ENCODE assay signal across 8 cellular contexts in genomic region chr12:56160160-56160763, GRCh38. TPM values are rescaled to one million over a fixed set of nuclear protein-coding genes. Genes with fewer than 3 reads are reported as not detected.
DNase-seq lines count a peak whose midpoint lies in the region; ATAC-seq and TF ChIP-seq lines count a peak whose summit lies in the region.

No MANE protein-coding gene starts in this region.

- H2AK9ac ChIP-seq in IMR-90 (replicated peaks; ENCODE audit: low read depth, low read length, poor library complexity): peak overlapping the region; percentile 85

- H3K4me1 ChIP-seq in IMR-90 (ENCODE audit: control insufficient read depth, insufficient read depth, low read length) (peaks cover 15% of the 10 kb centered on the region), parathyroid adenoma (peaks cover 27% of the 10 kb centered on the region)

- CTCF ChIA-PET in IMR-90 (lab: Yijun Ruan, JAX): no interaction called here
- CTCF ChIA-PET in activated CD8-positive, alpha-beta T cell treated with anti-CD3 and anti-CD28 coated beads, Interleukin-2, amount 10 ng/mL, durations not matched to agents 7 days and 5 days (lab: Charles Lee): interaction anchor here (1.6 to 8.3 kb wide), 4 partner anchors 29 to 75 kb away, joined by 3 to 74 read pairs (median 35); partner anchors contain the start of genes ESYT1, SMARCC2 and ZC3H10

- H2AFZ ChIP-seq in IMR-90 (replicated peaks; ENCODE audit: low read length, poor library complexity): peak overlapping the region; percentile 61
- H2AFZ ChIP-seq in parathyroid adenoma: no peak overlapping the region

- peak overlapping the region; percentile 72 to 79; a peak in 3 of 4 replicates for H4K8ac ChIP-seq in IMR-90 (ENCODE audit: low read depth in 2 of 2, low read length in 2 of 2)

- no peak overlapping the region for H4K5ac ChIP-seq in IMR-90 (ENCODE audit: low read depth, low read length)

- no peak overlapping the region for H4K91ac ChIP-seq in IMR-90 (ENCODE audit: insufficient read depth, low read depth, low read length)

- peaks cover 2% of the 10 kb centered on the region; the same call in 1 of the 2 replicates for H3K9me1 ChIP-seq in IMR-90 (ENCODE audit: insufficient read depth, low read length)

- no peak overlapping the region for H3K18ac ChIP-seq in IMR-90 (ENCODE audit: low read depth, low read length)

- H3K4ac ChIP-seq in IMR-90 (ENCODE audit: low read depth, low read length): peak overlapping the region; percentile 97

- TF ChIP-seq RAD21 in IMR-90 (IDR thresholded peaks at IDR 0.05; ENCODE audit: low read length): no peak

- DNase-seq in IMR-90 (peak; percentile 35), epithelial cell of esophagus (ENCODE audit: low read depth) (peak; percentile 55), putamen (ENCODE audit: low spot score) (no peak), D341Med (ENCODE audit: low spot score) (no peak), posterior vena cava (ENCODE audit: low spot score) (no peak)
- DNase-seq in activated CD8-positive, alpha-beta T cell treated with anti-CD3 and anti-CD28 coated beads, Interleukin-2, amount 10 ng/mL, durations not matched to agents 7 days and 5 days: peak; percentile 83

- H3K27ac ChIP-seq in IMR-90 (ENCODE audit: insufficient read depth, low read length) (peak overlapping the region; percentile 90), parathyroid adenoma (peak overlapping the region; percentile 99)

- peak overlapping the region; percentile 73 for H3K4me3 ChIP-seq in IMR-90 (ENCODE audit: insufficient read depth, low read depth, low read length)
- H3K4me3 ChIP-seq in epithelial cell of esophagus (ENCODE audit: low read length): peak overlapping the region; percentile 100
- H3K4me3 ChIP-seq in parathyroid adenoma (ENCODE audit: low read depth, low read length): peak overlapping the region; percentile 100

- intact Hi-C loops in IMR-90 (cut with micrococcal nuclease): no loop called here
- intact Hi-C loops in posterior vena cava (cut with DNase I): no loop called here

- peak overlapping the region; percentile 98 for H3K14ac ChIP-seq in IMR-90 (replicated peaks; ENCODE audit: low read depth, low read length)

- H3K56ac ChIP-seq in IMR-90 (ENCODE audit: extremely low read depth, insufficient read depth, low read length): peak overlapping the region; percentile 99

- peak overlapping the region; percentile 91 for H2BK5ac ChIP-seq in IMR-90 (ENCODE audit: low read depth, low read length, poor library complexity, severe bottlenecking)

- H3K36me3 ChIP-seq in IMR-90 (ENCODE audit: control insufficient read depth, insufficient read depth, low read length): peaks cover 62% of the 10 kb centered on the region
- no peaks in the 10 kb centered on the region for H3K36me3 ChIP-seq in parathyroid adenoma (ENCODE audit: control insufficient read depth, insufficient read depth, low read length)

- peak overlapping the region; percentile 99 for H3K23ac ChIP-seq in IMR-90 (ENCODE audit: low read depth, low read length)

- peak overlapping the region; percentile 69; the same call in 1 of the 2 replicates for H2AK5ac ChIP-seq in IMR-90 (ENCODE audit: low read depth, low read length)

- peak overlapping the region; percentile 14; the same call in 1 of the 3 replicates for H2BK15ac ChIP-seq in IMR-90 (ENCODE audit: low read depth, low read length)

- H3K4me2 ChIP-seq in IMR-90 (ENCODE audit: low read depth, low read length): peak overlapping the region; percentile 98
- peak overlapping the region; percentile 96 for H3K4me2 ChIP-seq in parathyroid adenoma (ENCODE audit: low read length)

- peaks cover 22% of the 10 kb centered on the region for H3K79me2 ChIP-seq in parathyroid adenoma

- dilution Hi-C loops in IMR-90 (cut with HindIII; ENCODE audit: low sequenced_read_pairs, unreplicated experiment): no loop called here

- H2BK20ac ChIP-seq in IMR-90 (ENCODE audit: low read depth, low read length): no peak overlapping the region

- H4K20me1 ChIP-seq in IMR-90 (ENCODE audit: insufficient read depth, low read length): peaks cover 64% of the 10 kb centered on the region

- no peaks in the 10 kb centered on the region for H3K27me3 ChIP-seq in IMR-90 (ENCODE audit: control insufficient read depth, insufficient read depth, low read length)
- no peaks in the 10 kb centered on the region for H3K27me3 ChIP-seq in parathyroid adenoma (ENCODE audit: control insufficient read depth, insufficient read depth, low read length)

- ATAC-seq in IMR-90 (ENCODE audit: low read depth) (no peak), HG02840 (IDR thresholded peaks at IDR 0.05; ENCODE audit: low FRiP score, unreplicated experiment) (no peak)
- ATAC-seq in activated CD8-positive, alpha-beta T cell treated with anti-CD3 and anti-CD28 coated beads, Interleukin-2, amount 10 ng/mL, durations not matched to agents 7 days and 5 days: peak; percentile 42

- peaks cover 14 to 53% of the 10 kb centered on the region in 2 experiments for H3K79me1 ChIP-seq in IMR-90 (ENCODE audit: low read depth in 1 of 2, low read length in 2 of 2)

- peaks cover 46% of the 10 kb centered on the region for H3K4me1 Mint-ChIP-seq in activated CD8-positive, alpha-beta T cell treated with anti-CD3 and anti-CD28 coated beads, Interleukin-2, amount 10 ng/mL, durations not matched to agents 7 days and 5 days (ENCODE audit: low read depth)

- POLR2A ChIA-PET in IMR-90 (lab: Charles Lee; ENCODE audit: unreplicated experiment): interaction anchor here (0.6 kb wide), 1 partner anchor 9 kb away, joined by 3 read pairs; no protein-coding TSS in a partner anchor
- POLR2A ChIA-PET in activated CD8-positive, alpha-beta T cell treated with anti-CD3 and anti-CD28 coated beads, Interleukin-2, amount 10 ng/mL, durations not matched to agents 7 days and 5 days (lab: Charles Lee): interaction anchor here (0.8 to 6.6 kb wide), 12 partner anchors 8 to 140 kb away, joined by 3 to 77 read pairs (median 10); partner anchors contain the start of genes CS, ESYT1, PA2G4 and SMARCC2

- H3K36me3 Mint-ChIP-seq in activated CD8-positive, alpha-beta T cell treated with anti-CD3 and anti-CD28 coated beads, Interleukin-2, amount 10 ng/mL, durations not matched to agents 7 days and 5 days (ENCODE audit: low read depth): peaks cover 77% of the 10 kb centered on the region

- BruUV-seq in IMR-90 (replicated peaks; lab: Mats Ljungman, UMichigan): no TSS peak

- peak overlapping the region; percentile 90 for H3K4me3 Mint-ChIP-seq in activated CD8-positive, alpha-beta T cell treated with anti-CD3 and anti-CD28 coated beads, Interleukin-2, amount 10 ng/mL, durations not matched to agents 7 days and 5 days

- peak; percentile 57 for TF ChIP-seq POLR2A in IMR-90 (IDR thresholded peaks at IDR 0.05; ENCODE audit: low read depth, low read length)

- peak overlapping the region; percentile 96 for H3K27ac Mint-ChIP-seq in activated CD8-positive, alpha-beta T cell treated with anti-CD3 and anti-CD28 coated beads, Interleukin-2, amount 10 ng/mL, durations not matched to agents 7 days and 5 days

- TF ChIP-seq CTCF in IMR-90 (conservative IDR thresholded peaks at IDR 0.05; ENCODE audit: low read depth, low read length): no peak
- TF ChIP-seq CTCF in epithelial cell of esophagus (IDR thresholded peaks at IDR 0.05; ENCODE audit: insufficient read depth, low read depth, low read length, missing control alignments): peak; percentile 15
- TF ChIP-seq CTCF in parathyroid adenoma (IDR thresholded peaks at IDR 0.05): no peak

- no peak overlapping the region for H2BK120ac ChIP-seq in IMR-90 (ENCODE audit: low read depth, low read length)

- H3K9ac ChIP-seq in IMR-90 (ENCODE audit: low read depth, low read length): peak overlapping the region; percentile 100
- peak overlapping the region; percentile 17 for H3K9ac ChIP-seq in parathyroid adenoma

- H3K27me3 Mint-ChIP-seq in activated CD8-positive, alpha-beta T cell treated with anti-CD3 and anti-CD28 coated beads, Interleukin-2, amount 10 ng/mL, durations not matched to agents 7 days and 5 days (ENCODE audit: low read depth): no peaks in the 10 kb centered on the region

- in situ Hi-C loops in IMR-90 (cut with MboI; ENCODE audit: low sequenced_read_pairs): no loop called here

- no peaks in the 10 kb centered on the region for H3K9me3 ChIP-seq in IMR-90 (ENCODE audit: control insufficient read depth, insufficient read depth, low read length)
- H3K9me3 ChIP-seq in parathyroid adenoma (ENCODE audit: control insufficient read depth, low read length): no peaks in the 10 kb centered on the region

- no CpG with 5 or more reads among the region's 7 CpGs for WGBS in IMR-90 (ENCODE audit: extremely low coverage in 2 of 2, insufficient read length in 1 of 2), 2 experiments

- no peaks in the 10 kb centered on the region for H3K9me3 Mint-ChIP-seq in activated CD8-positive, alpha-beta T cell treated with anti-CD3 and anti-CD28 coated beads, Interleukin-2, amount 10 ng/mL, durations not matched to agents 7 days and 5 days (ENCODE audit: insufficient read depth)

RNA-seq across cellular contexts. Expression of gene MYL6, which starts 2.1 kb away (rescaled TPM):
- total RNA-seq in IMR-90 (2012; rRNA removed) (4,816 and 6,155 TPM in 2 replicates), posterior vena cava (1,000 to 10,000 TPM; 3,219 to 3,986 TPM)
- polyA plus RNA-seq in IMR-90 (2012; rRNA removed): 6,979 and 8,569 TPM in 2 replicates
- polyA plus RNA-seq in IMR-90 (2012; cell fraction: cytosol; rRNA removed): 4,737 and 9,751 TPM in 2 replicates
- 1,664 and 4,642 TPM in 2 replicates for polyA plus RNA-seq in IMR-90 (2012; cell fraction: nucleus; rRNA removed; ENCODE audit: low replicate concordance)
- total RNA-seq in activated CD8-positive, alpha-beta T cell treated with anti-CD3 and anti-CD28 coated beads, Interleukin-2, amount 10 ng/mL, durations not matched to agents 7 days and 5 days: 1,000 to 10,000 TPM; 1,527 to 1,542 TPM

RNA-seq across cellular contexts. Expression of gene MYL6B, which starts 7.9 kb away (rescaled TPM):
- total RNA-seq in IMR-90 (2012; rRNA removed) (78.3 and 90.0 TPM in 2 replicates), posterior vena cava (10 to 100 TPM; 32.9 to 35.7 TPM)
- 112 and 117 TPM in 2 replicates for polyA plus RNA-seq in IMR-90 (2012; rRNA removed)
- polyA plus RNA-seq in IMR-90 (2012; cell fraction: cytosol; rRNA removed): 121 and 135 TPM in 2 replicates
- 47.4 and 68.8 TPM in 2 replicates for polyA plus RNA-seq in IMR-90 (2012; cell fraction: nucleus; rRNA removed; ENCODE audit: low replicate concordance)
- 10 to 100 TPM; 60.0 to 60.7 TPM for total RNA-seq in activated CD8-positive, alpha-beta T cell treated with anti-CD3 and anti-CD28 coated beads, Interleukin-2, amount 10 ng/mL, durations not matched to agents 7 days and 5 days

RNA-seq across cellular contexts. Expression of gene SMARCC2, which starts 29.0 kb away (rescaled TPM):
- total RNA-seq in IMR-90 (2012; rRNA removed): 41.4 and 42.3 TPM in 2 replicates
- polyA plus RNA-seq in IMR-90 (2012; rRNA removed): 43.8 and 44.3 TPM in 2 replicates
- polyA plus RNA-seq in IMR-90 (2012; cell fraction: cytosol; rRNA removed): 13.3 and 20.0 TPM in 2 replicates
- polyA plus RNA-seq in IMR-90 (2012; cell fraction: nucleus; rRNA removed; ENCODE audit: low replicate concordance): 107 and 224 TPM in 2 replicates
- 100 to 1,000 TPM; 144 to 154 TPM for total RNA-seq in activated CD8-positive, alpha-beta T cell treated with anti-CD3 and anti-CD28 coated beads, Interleukin-2, amount 10 ng/mL, durations not matched to agents 7 days and 5 days
- 10 to 100 TPM; 81.0 to 93.9 TPM for total RNA-seq in posterior vena cava

RNA-seq across cellular contexts. Expression of gene ESYT1, which starts 32.2 kb away (rescaled TPM):
- total RNA-seq in IMR-90 (2012; rRNA removed) (137 and 150 TPM in 2 replicates), posterior vena cava (100 to 1,000 TPM; 113 to 120 TPM)
- polyA plus RNA-seq in IMR-90 (2012; rRNA removed): 153 and 157 TPM in 2 replicates
- 133 and 158 TPM in 2 replicates for polyA plus RNA-seq in IMR-90 (2012; cell fraction: cytosol; rRNA removed)
- polyA plus RNA-seq in IMR-90 (2012; cell fraction: nucleus; rRNA removed; ENCODE audit: low replicate concordance): 156 and 212 TPM in 2 replicates
- 100 to 1,000 TPM; 317 to 333 TPM for total RNA-seq in activated CD8-positive, alpha-beta T cell treated with anti-CD3 and anti-CD28 coated beads, Interleukin-2, amount 10 ng/mL, durations not matched to agents 7 days and 5 days

RNA-seq across cellular contexts. Expression of gene ZC3H10, which starts 42.2 kb away (rescaled TPM):
- 3.3 and 3.6 TPM in 2 replicates for total RNA-seq in IMR-90 (2012; rRNA removed)
- polyA plus RNA-seq in IMR-90 (2012; rRNA removed): 1.1 and 1.5 TPM in 2 replicates
- 0.48 and 1.1 TPM in 2 replicates for polyA plus RNA-seq in IMR-90 (2012; cell fraction: cytosol; rRNA removed)
- polyA plus RNA-seq in IMR-90 (2012; cell fraction: nucleus; rRNA removed; ENCODE audit: low replicate concordance): 1.7 and 2.8 TPM in 2 replicates
- 10 to 100 TPM in 1 of 2 experiments, 1 to 10 TPM in 1; 9.1 to 10.6 TPM for total RNA-seq in activated CD8-positive, alpha-beta T cell treated with anti-CD3 and anti-CD28 coated beads, Interleukin-2, amount 10 ng/mL, durations not matched to agents 7 days and 5 days
- total RNA-seq in posterior vena cava: 1 to 10 TPM; 7.9 to 8.0 TPM

Comparison
In these comparisons a context has a peak if more than half of its experiments do, and no peak if none do; other contexts are left out.
1. DNase-seq: peak in IMR-90 (single experiment), activated CD8-positive, alpha-beta T cell treated with anti-CD3 and anti-CD28 coated beads, Interleukin-2, amount 10 ng/mL, durations not matched to agents 7 days and 5 days (single experiment) and epithelial cell of esophagus (single experiment); none in putamen (single experiment), D341Med (single experiment) and posterior vena cava (single experiment).
2. Peak in every context shown above with its lines, with median percentiles within 50 percentile points of each other: H3K4me3 ChIP-seq.